Comparison of ENCODE assay signal across 23 cellular contexts in the genomic region with DNA sequence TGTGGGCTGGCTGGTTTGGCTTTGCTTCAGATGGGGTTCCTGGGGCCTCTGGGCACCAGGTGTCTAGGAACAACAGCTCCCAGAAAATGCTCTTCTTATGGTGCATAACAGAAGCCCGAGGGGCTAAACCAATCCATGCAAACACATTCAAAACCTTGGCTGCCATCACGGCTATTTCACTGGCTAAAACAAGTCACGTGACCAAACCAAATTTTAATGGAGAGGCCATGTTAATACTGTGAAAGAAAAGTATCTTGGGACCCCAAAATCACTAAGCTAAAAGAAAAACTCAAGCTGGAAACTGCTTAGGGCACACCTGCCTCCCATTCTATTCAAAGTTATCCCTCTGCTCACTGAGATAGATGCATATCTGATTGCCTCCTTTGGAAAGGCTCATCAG. TPM values are rescaled to one million over a fixed set of nuclear protein-coding genes. Genes with fewer than 3 reads are reported as not detected.
DNase-seq lines count a peak whose midpoint lies in the region; ATAC-seq, FAIRE-seq and TF ChIP-seq lines count a peak whose summit lies in the region.
"Had no signal": no experiment of that assay in that cellular context is flagged by ENCODE, and none has a peak within 500 bp of the region (broad histone marks: within the 10 kb centered on the region; RNA-seq: fewer than 3 reads in every experiment).

No MANE protein-coding gene starts in this region.

- WGBS in HepG2 (ENCODE audit: low lambda C conversion rate): 4% methylated on average over 3 of the region's 3 CpGs
- WGBS in right lobe of liver (ENCODE audit: insufficient coverage, low coverage, low lambda C conversion rate, missing lambda C conversion rate): 42% methylated on average over 3 of the region's 3 CpGs
- 0% methylated on average over 3 of the region's 3 CpGs for WGBS in GM12878 (ENCODE audit: insufficient coverage, insufficient replicate concordance, low lambda C conversion rate, missing lambda C conversion rate)

- BruUV-seq in HepG2 (replicated peaks; lab: Mats Ljungman, UMichigan) (no TSS peak), GM12878 (replicated peaks; lab: Mats Ljungman, UMichigan) (no TSS peak)

- TF ChIP-seq RAD21 in HepG2 (CRISPR knock-in tag; IDR thresholded peaks at IDR 0.05) (no peak), GM12878 (IDR thresholded peaks at IDR 0.05; ENCODE audit: insufficient read depth, low read depth, low read length) (no peak)

- no peaks in the 10 kb centered on the region for H4K20me1 ChIP-seq in HepG2 (ENCODE audit: insufficient read depth, low read length)
- no peaks in the 10 kb centered on the region for H4K20me1 ChIP-seq in GM12878 (ENCODE audit: control insufficient read depth, insufficient read depth)
- H4K20me1 ChIP-seq: BLaER1 had no signal

- H3K4me1 ChIP-seq in HepG2 (ENCODE audit: insufficient read depth, low read length): peaks cover 10% of the 10 kb centered on the region
- H3K4me1 ChIP-seq in right lobe of liver: peaks cover 0 to 15% (median 0%) of the 10 kb centered on the region in 4 donors
- H3K4me1 ChIP-seq in GM12878 (ENCODE audit: control insufficient read depth, insufficient read depth, low read length): peaks cover 7% of the 10 kb centered on the region
- H3K4me1 ChIP-seq: BE2C, Caco-2 had no signal

- POLR2A ChIA-PET in HepG2 (lab: Yijun Ruan, JAX) (no interaction called here), GM12878 (lab: Charles Lee) (no interaction called here)

- RAD21 ChIA-PET in GM12878 (lab: Charles Lee; ENCODE audit: unreplicated experiment): interaction anchor here (0.6 kb wide), 1 partner anchor 381 kb away, joined by 4 read pairs; no protein-coding TSS in a partner anchor

- H2AFZ ChIP-seq in HepG2 (ENCODE audit: low read length): no peak overlapping the region
- no peak overlapping the region for H2AFZ ChIP-seq in GM12878 (ENCODE audit: control insufficient read depth, low read depth, low read length)

- no peak for FAIRE-seq in HepG2 (lab: Jason Lieb, UNC)
- FAIRE-seq in GM12878 (lab: Jason Lieb, UNC): no peak
- FAIRE-seq: D721Med, G401.6, GM12892, GM18507 had no signal

- H3K4me2 ChIP-seq in HepG2 (ENCODE audit: low read depth, low read length): no peak overlapping the region
- H3K4me2 ChIP-seq in GM12878 (ENCODE audit: control insufficient read depth, insufficient read depth): no peak overlapping the region
- H3K4me2 ChIP-seq: BLaER1 had no signal

- H3K9me3 ChIP-seq in HepG2 (ENCODE audit: low read length) (no peaks in the 10 kb centered on the region), right lobe of liver (no peaks in the 10 kb centered on the region), GM12878 (replicated peaks; ENCODE audit: control insufficient read depth, insufficient read depth, low read length) (no peaks in the 10 kb centered on the region)
- H3K9me3 ChIP-seq: BE2C, BLaER1, Caco-2 had no signal

- H3K27ac ChIP-seq in HepG2 (ENCODE audit: extremely low read length, insufficient read depth, low read length) (no peak overlapping the region), right lobe of liver (no peak overlapping the region), GM12878 (ENCODE audit: control insufficient read depth, insufficient read depth) (no peak overlapping the region)
- H3K27ac ChIP-seq: 22Rv1, BLaER1 had no signal

- no peak for ATAC-seq in HepG2
- no peak for ATAC-seq in right lobe of liver
- ATAC-seq in GM12878: no peak
- ATAC-seq in GM19467 (IDR thresholded peaks at IDR 0.05; ENCODE audit: unreplicated experiment): no peak
- ATAC-seq: CD8-positive, alpha-beta T cell had no signal

- CTCF ChIA-PET in HepG2 (lab: Yijun Ruan, JAX; ENCODE audit: low intra/inter-chr PET ratio, low total read pairs): interaction anchor here (1.0 kb wide), 1 partner anchor 382 kb away, joined by 4 read pairs; no protein-coding TSS in a partner anchor
- CTCF ChIA-PET in GM12878 (lab: Yijun Ruan, JAX): interaction anchor here (2.0 kb wide), 1 partner anchor 381 kb away, joined by 6 read pairs; no protein-coding TSS in a partner anchor

- intact Hi-C loops in HepG2 (cut with micrococcal nuclease; ENCODE audit: unreplicated experiment): loop anchor here (5.0 kb wide), 1 partner anchor 496 kb away; no protein-coding TSS in a partner anchor
- intact Hi-C loops in right lobe of liver (cut with DNase I): loop anchor here (10.0 kb wide), 1 partner anchor 493 kb away; no protein-coding TSS in a partner anchor
- intact Hi-C loops in GM12878 (cut with micrococcal nuclease; ENCODE audit: unreplicated experiment): loop anchor here (10.0 kb wide), 1 partner anchor 183 kb away; no protein-coding TSS in a partner anchor

- H3K36me3 ChIP-seq in HepG2 (replicated peaks in 1 of 2; ENCODE audit: control insufficient read depth in 1 of 2, insufficient read depth in 2 of 2, low read length in 2 of 2) (no peaks in the 10 kb centered on the region), right lobe of liver (no peaks in the 10 kb centered on the region), GM12878 (ENCODE audit: control insufficient read depth in 2 of 2, insufficient read depth in 2 of 2, low read length in 1 of 2) (no peaks in the 10 kb centered on the region)
- H3K36me3 ChIP-seq: BE2C, BLaER1 had no signal

- TF ChIP-seq CTCF in HepG2 (CRISPR knock-in tag; IDR thresholded peaks at IDR 0.05) (no peak), right lobe of liver (IDR thresholded peaks at IDR 0.05) (no peak), GM12878 (IDR thresholded peaks at IDR 0.05 in 2 of 3, conservative IDR thresholded peaks at IDR 0.05 in 1 of 3; ENCODE audit: control insufficient read depth in 2 of 3, extremely low read depth in 1 of 3, insufficient read depth in 1 of 3, low read depth in 3 of 3, low read length in 3 of 3) (no peak)

- H3K4me3 ChIP-seq in HepG2 (replicated peaks in 1 of 3; ENCODE audit: insufficient read depth in 1 of 3, low read depth in 2 of 3, low read length in 3 of 3) (no peak overlapping the region), right lobe of liver (no peak overlapping the region), GM12878 (no peak overlapping the region)
- H3K4me3 ChIP-seq: BLaER1 had no signal

- TF ChIP-seq POLR2A in HepG2 (IDR thresholded peaks at IDR 0.05; ENCODE audit: insufficient read depth in 1 of 2, low read depth in 2 of 2, low read length in 2 of 2) (no peak), right lobe of liver (IDR thresholded peaks at IDR 0.05) (no peak), GM12878 (IDR thresholded peaks at IDR 0.05; ENCODE audit: low read depth, low read length) (no peak)

- SMC1A ChIA-PET in GM12878 (lab: Charles Lee; ENCODE audit: uncharacterized antibody, unreplicated experiment): no interaction called here

- H3K9ac ChIP-seq in HepG2 (ENCODE audit: insufficient read depth, low read depth, low read length) (no peak overlapping the region), GM12878 (ENCODE audit: control insufficient read depth, insufficient read depth, low read length) (no peak overlapping the region)
- H3K9ac ChIP-seq: BLaER1 had no signal

- no peaks in the 10 kb centered on the region for H3K79me2 ChIP-seq in HepG2 (ENCODE audit: insufficient read depth, low read length)
- H3K79me2 ChIP-seq in GM12878 (ENCODE audit: control insufficient read depth, insufficient read depth, low read length): no peaks in the 10 kb centered on the region

- in situ Hi-C loops in HepG2 (cut with HindIII; ENCODE audit: extremely low pct_ligation_motif_present, low pct_unique_long_range_greater_than_20kb): loop anchor here (10.0 kb wide), 1 partner anchor 503 kb away; no protein-coding TSS in a partner anchor
- in situ Hi-C loops in GM12878 (cut with MboI): loop anchor here (5.0 kb wide), 2 partner anchors 386 to 496 kb away; no protein-coding TSS in a partner anchor

- peaks cover 2 to 9% of the 10 kb centered on the region in 2 experiments; a peak in 3 of 5 replicates for H3K27me3 ChIP-seq in HepG2 (ENCODE audit: control insufficient read depth in 1 of 2, insufficient read depth in 2 of 2, low read length in 2 of 2)
- H3K27me3 ChIP-seq in right lobe of liver: no peaks in the 10 kb centered on the region
- H3K27me3 ChIP-seq in GM12878 (replicated peaks in 1 of 2; ENCODE audit: control insufficient read depth in 2 of 2, insufficient read depth in 2 of 2, low read length in 1 of 2): no peaks in the 10 kb centered on the region; a peak in 1 of 4 replicates
- H3K27me3 ChIP-seq: BLaER1 had no signal

- no peak for DNase-seq in HepG2 (ENCODE audit: low spot score)
- DNase-seq in right lobe of liver: no peak
- no peak for DNase-seq in GM12878 (ENCODE audit: low read depth, low spot score)
- DNase-seq in HuH-7 (ENCODE audit: low spot score): no peak
- DNase-seq: ACHN; BE2C; C1 segment of cervical spinal cord; Caco-2; Calu3; CD4-positive, CD25-positive, alpha-beta regulatory T cell; CD8-positive, alpha-beta T cell; DMS79 treated with DMSO at 0.1 percent for 48 hours; GF-D8 had no signal

- TF ChIP-seq EP300 in HepG2 (IDR thresholded peaks at IDR 0.05; ENCODE audit: low read depth in 2 of 2, low read length in 2 of 2) (no peak), HepG2 (CRISPR knock-in tag; IDR thresholded peaks at IDR 0.05; ENCODE audit: borderline replicate concordance) (no peak), GM12878 (IDR thresholded peaks at IDR 0.05; ENCODE audit: borderline replicate concordance in 1 of 2, control insufficient read depth in 1 of 2, low read depth in 2 of 2, low read length in 2 of 2) (no peak)

RNA-seq across cellular contexts. Expression of a gene that starts 19.1 kb away (rescaled TPM):
- total RNA-seq in HepG2 (2016; rRNA removed; fragmentation: Illumina TruSeq; extraction: Trizol) (not detected in 2 replicates), right lobe of liver (not detected), GM12878 (2014; rRNA removed) (not detected in 2 replicates), GM12878 (2014; rRNA removed; fragmentation: Illumina TruSeq; extraction: Trizol) (not detected in 2 replicates), GM12878 (2021) (not detected in 2 replicates)
- total RNA-seq in HepG2 (2016; cell fraction: cytosol; rRNA removed; fragmentation: Illumina TruSeq; extraction: Trizol; ENCODE audit: low read depth): not detected in 2 replicates
- not detected in 2 replicates for total RNA-seq in HepG2 (2016; cell fraction: insoluble cytoplasmic fraction; rRNA removed; fragmentation: Illumina TruSeq; extraction: Trizol)
- not detected in 2 replicates for total RNA-seq in HepG2 (2016; cell fraction: membrane; rRNA removed; fragmentation: Illumina TruSeq; extraction: Trizol)
- total RNA-seq in HepG2 (2016; cell fraction: nucleus; rRNA removed; fragmentation: Illumina TruSeq; extraction: Trizol): not detected in 2 replicates
- polyA plus RNA-seq in HepG2 (2011; rRNA removed) (not detected in 2 replicates), GM12878 (2011; rRNA removed) (not detected in 2 replicates), GM12878 (2014; fragmentation: Illumina TruSeq; extraction: Trizol) (not detected in 2 replicates), GM12878 (2014; fragmentation: Nextera tagmentation; extraction: Ambion mirVana) (not detected), GM12878 (2014; rRNA removed) (not detected in 2 replicates), GM12878 (2016; fragmentation: Nextera tagmentation; extraction: Ambion mirVana) (not detected)
- not detected in 2 replicates for polyA plus RNA-seq in HepG2 (2011; cell fraction: cytosol; rRNA removed)
- not detected in 2 replicates for polyA plus RNA-seq in HepG2 (2011; cell fraction: nucleus; rRNA removed)
- polyA plus RNA-seq in HepG2 (2012): not detected in 2 replicates
- not detected in 2 replicates for polyA plus RNA-seq in HepG2 (2016; cell fraction: cytosol; fragmentation: Illumina TruSeq; extraction: Trizol; ENCODE audit: low read depth)
- polyA plus RNA-seq in HepG2 (2016; cell fraction: insoluble cytoplasmic fraction; fragmentation: Illumina TruSeq; extraction: Trizol; ENCODE audit: low read depth): not detected in 2 replicates
- not detected in 2 replicates for polyA plus RNA-seq in HepG2 (2016; cell fraction: membrane; fragmentation: Illumina TruSeq; extraction: Trizol; ENCODE audit: low read depth)
- polyA plus RNA-seq in HepG2 (2016; cell fraction: nucleus; fragmentation: Illumina TruSeq; extraction: Trizol; ENCODE audit: insufficient read depth, low read depth): not detected in 2 replicates
- polyA minus RNA-seq in HepG2 (2011; rRNA and poly(A)+ RNA removed; ENCODE audit: low replicate concordance): not detected in 2 replicates
- polyA minus RNA-seq in HepG2 (2011; cell fraction: cytosol; rRNA and poly(A)+ RNA removed): not detected in 2 replicates
- not detected in 2 replicates for polyA minus RNA-seq in HepG2 (2011; cell fraction: nucleus; rRNA and poly(A)+ RNA removed)
- not detected in 2 replicates for total RNA-seq in GM12878 (2013; cell fraction: nucleolus; rRNA removed)
- polyA plus RNA-seq in GM12878 (2011; ENCODE audit: low read depth): not detected
- not detected in 2 replicates for polyA plus RNA-seq in GM12878 (2011; cell fraction: cytosol; rRNA removed)
- polyA plus RNA-seq in GM12878 (2011; cell fraction: nucleus; rRNA removed): not detected in 2 replicates
- not detected in 2 replicates for polyA plus RNA-seq in GM12878 (2012)
- polyA minus RNA-seq in GM12878 (2011; rRNA and poly(A)+ RNA removed): not detected in 2 replicates
- not detected in 2 replicates for polyA minus RNA-seq in GM12878 (2011; cell fraction: cytosol; rRNA and poly(A)+ RNA removed)
- not detected in 2 replicates for polyA minus RNA-seq in GM12878 (2011; cell fraction: nucleus; rRNA and poly(A)+ RNA removed)
- total RNA-seq: A172; Caco-2; Calu3; CD4-positive, CD25-positive, alpha-beta regulatory T cell; CD8-positive, alpha-beta T cell had no signal
- polyA plus RNA-seq: AG04450; CD14-positive monocyte; CD4-positive, CD25-positive, alpha-beta regulatory T cell had no signal

RNA-seq across cellular contexts. Expression of a gene that starts 40.1 kb away (rescaled TPM):
- total RNA-seq in HepG2 (2016; rRNA removed; fragmentation: Illumina TruSeq; extraction: Trizol) (not detected in 2 replicates), right lobe of liver (not detected), GM12878 (2014; rRNA removed) (not detected in 2 replicates), GM12878 (2014; rRNA removed; fragmentation: Illumina TruSeq; extraction: Trizol) (not detected in 2 replicates), GM12878 (2021) (not detected in 2 replicates)
- total RNA-seq in HepG2 (2016; cell fraction: cytosol; rRNA removed; fragmentation: Illumina TruSeq; extraction: Trizol; ENCODE audit: low read depth): not detected in 2 replicates
- total RNA-seq in HepG2 (2016; cell fraction: insoluble cytoplasmic fraction; rRNA removed; fragmentation: Illumina TruSeq; extraction: Trizol): not detected in 2 replicates
- not detected in 2 replicates for total RNA-seq in HepG2 (2016; cell fraction: membrane; rRNA removed; fragmentation: Illumina TruSeq; extraction: Trizol)
- not detected in 2 replicates for total RNA-seq in HepG2 (2016; cell fraction: nucleus; rRNA removed; fragmentation: Illumina TruSeq; extraction: Trizol)
- polyA plus RNA-seq in HepG2 (2011; rRNA removed) (not detected in 2 replicates), GM12878 (2011; rRNA removed) (not detected in 2 replicates), GM12878 (2014; fragmentation: Illumina TruSeq; extraction: Trizol) (not detected in 2 replicates), GM12878 (2014; fragmentation: Nextera tagmentation; extraction: Ambion mirVana) (not detected), GM12878 (2014; rRNA removed) (not detected in 2 replicates), GM12878 (2016; fragmentation: Nextera tagmentation; extraction: Ambion mirVana) (not detected)
- polyA plus RNA-seq in HepG2 (2011; cell fraction: cytosol; rRNA removed): not detected in 2 replicates
- not detected in 2 replicates for polyA plus RNA-seq in HepG2 (2011; cell fraction: nucleus; rRNA removed)
- not detected in 2 replicates for polyA plus RNA-seq in HepG2 (2012)
- polyA plus RNA-seq in HepG2 (2016; cell fraction: cytosol; fragmentation: Illumina TruSeq; extraction: Trizol; ENCODE audit: low read depth): not detected in 2 replicates
- not detected in 2 replicates for polyA plus RNA-seq in HepG2 (2016; cell fraction: insoluble cytoplasmic fraction; fragmentation: Illumina TruSeq; extraction: Trizol; ENCODE audit: low read depth)
- not detected in 2 replicates for polyA plus RNA-seq in HepG2 (2016; cell fraction: membrane; fragmentation: Illumina TruSeq; extraction: Trizol; ENCODE audit: low read depth)
- polyA plus RNA-seq in HepG2 (2016; cell fraction: nucleus; fragmentation: Illumina TruSeq; extraction: Trizol; ENCODE audit: insufficient read depth, low read depth): not detected in 2 replicates
- not detected in 2 replicates for polyA minus RNA-seq in HepG2 (2011; rRNA and poly(A)+ RNA removed; ENCODE audit: low replicate concordance)
- polyA minus RNA-seq in HepG2 (2011; cell fraction: cytosol; rRNA and poly(A)+ RNA removed): not detected in 2 replicates
- not detected in 2 replicates for polyA minus RNA-seq in HepG2 (2011; cell fraction: nucleus; rRNA and poly(A)+ RNA removed)
- not detected in 2 replicates for total RNA-seq in GM12878 (2013; cell fraction: nucleolus; rRNA removed)
- polyA plus RNA-seq in GM12878 (2011; ENCODE audit: low read depth): not detected
- polyA plus RNA-seq in GM12878 (2011; cell fraction: cytosol; rRNA removed): not detected in 2 replicates
- polyA plus RNA-seq in GM12878 (2011; cell fraction: nucleus; rRNA removed): not detected in 2 replicates
- not detected in 2 replicates for polyA plus RNA-seq in GM12878 (2012)
- not detected in 2 replicates for polyA minus RNA-seq in GM12878 (2011; rRNA and poly(A)+ RNA removed)
- not detected in 2 replicates for polyA minus RNA-seq in GM12878 (2011; cell fraction: cytosol; rRNA and poly(A)+ RNA removed)
- not detected in 2 replicates for polyA minus RNA-seq in GM12878 (2011; cell fraction: nucleus; rRNA and poly(A)+ RNA removed)
- total RNA-seq: A172; Caco-2; Calu3; CD4-positive, CD25-positive, alpha-beta regulatory T cell; CD8-positive, alpha-beta T cell had no signal
- polyA plus RNA-seq: AG04450; CD14-positive monocyte; CD4-positive, CD25-positive, alpha-beta regulatory T cell had no signal
